ENCODE assay signal across 18 cellular contexts in the genomic region with DNA sequence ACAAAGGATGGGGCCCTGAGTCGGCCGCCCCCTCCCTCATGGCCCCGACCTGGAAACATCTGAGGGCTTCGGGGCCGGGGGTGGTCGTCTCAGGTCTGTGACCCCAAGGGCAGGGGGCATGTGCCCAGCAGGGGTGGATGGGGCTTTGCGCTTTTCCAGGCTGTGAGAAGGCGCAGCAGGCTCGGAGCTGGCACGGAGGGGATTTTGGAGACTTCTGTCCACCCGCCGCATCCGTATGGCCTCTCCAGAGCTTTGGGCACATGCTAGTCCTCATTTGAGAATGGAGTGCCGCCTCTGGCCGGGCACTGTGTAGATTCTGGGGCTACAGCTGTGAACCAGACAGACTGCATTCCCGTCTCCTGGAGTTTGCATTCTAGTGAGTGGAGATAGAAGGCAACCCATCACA.
"Had no signal": no experiment of that assay in that cellular context is flagged by ENCODE, and none has a peak within 500 bp of the region (broad histone marks: within the 10 kb centered on the region; RNA-seq: fewer than 3 reads in every experiment).

No MANE protein-coding gene starts in this region.

- ATAC-seq: activated CD8-positive, alpha-beta T cell treated with anti-CD3 and anti-CD28 coated beads for 36 hours; gastrocnemius medialis; heart right ventricle had no signal

- H3K4me1 Mint-ChIP-seq: activated B cell treated with CpG ODN at 0.5 μM for 24 hours; activated CD4-positive, alpha-beta T cell treated with anti-CD3 and anti-CD28 coated beads, Interleukin-2, amount 10 ng/mL, durations not matched to agents 24 days and 14 days; central memory CD8-positive, alpha-beta T cell had no signal

- H3K27ac Mint-ChIP-seq: activated B cell treated with CpG ODN at 0.5 μM for 24 hours; activated CD4-positive, alpha-beta T cell treated with anti-CD3 and anti-CD28 coated beads, Interleukin-2, amount 10 ng/mL, durations not matched to agents 24 days and 14 days; activated CD8-positive, alpha-beta T cell treated with anti-CD3 and anti-CD28 coated beads for 36 hours; activated T-helper 2 cell treated with anti-CD3 and anti-CD28 coated beads, Interferon-gamma antibody, Interleukin-2, Interleukin-4, amounts not matched to agents 10 μg/mL and 5 μg/mL and 100 μg/mL, durations not matched to agents 14 hours and 24 hours and 36 hours; T-helper 2 cell treated with Interferon-gamma antibody and Interleukin-4, amounts not matched to agents 5 μg/mL and 100 μg/mL, for 36 hours had no signal

- H3K4me3 Mint-ChIP-seq: activated B cell treated with CpG ODN at 0.5 μM for 24 hours; activated CD4-positive, alpha-beta T cell treated with anti-CD3 and anti-CD28 coated beads, Interleukin-2, amount 10 ng/mL, durations not matched to agents 24 days and 14 days; activated CD8-positive, alpha-beta T cell treated with anti-CD3 and anti-CD28 coated beads for 36 hours; central memory CD8-positive, alpha-beta T cell; nephron; T-helper 2 cell treated with Interferon-gamma antibody and Interleukin-4, amounts not matched to agents 5 μg/mL and 100 μg/mL, for 36 hours had no signal

- H3K9me3 Mint-ChIP-seq: activated B cell treated with CpG ODN at 0.5 μM for 24 hours; activated CD4-positive, alpha-beta T cell treated with anti-CD3 and anti-CD28 coated beads, Interleukin-2, amount 10 ng/mL, durations not matched to agents 24 days and 14 days; activated CD8-positive, alpha-beta T cell treated with anti-CD3 and anti-CD28 coated beads for 36 hours; activated T-helper 2 cell treated with anti-CD3 and anti-CD28 coated beads, Interferon-gamma antibody, Interleukin-2, Interleukin-4, amounts not matched to agents 10 μg/mL and 5 μg/mL and 100 μg/mL, durations not matched to agents 14 hours and 24 hours and 36 hours; central memory CD8-positive, alpha-beta T cell; nephron; T-helper 2 cell treated with Interferon-gamma antibody and Interleukin-4, amounts not matched to agents 5 μg/mL and 100 μg/mL, for 36 hours had no signal

- DNase-seq: activated B cell treated with CpG ODN at 0.5 μM for 24 hours; activated CD4-positive, alpha-beta T cell treated with anti-CD3 and anti-CD28 coated beads, Interleukin-2, amount 10 ng/mL, durations not matched to agents 24 days and 14 days; activated CD8-positive, alpha-beta T cell treated with anti-CD3 and anti-CD28 coated beads for 36 hours; activated naive CD4-positive, alpha-beta T cell treated with anti-CD3 and anti-CD28 coated beads, Interleukin-2, amount 50 U/mL, for 16 hours; activated T-cell treated with anti-CD3 and anti-CD28 coated beads, Interleukin-2, amount 50 U/mL, for 1 hour; brain microvascular endothelial cell; effector CD4-positive, alpha-beta T cell; gastrocnemius medialis; heart right ventricle; midbrain; occipital lobe; stimulated activated CD4-positive, alpha-beta T cell treated with anti-CD3 and anti-CD28 coated beads, Interleukin-2, amount 100 ng/mL, for 24 hours; stimulated activated naive CD4-positive, alpha-beta T cell treated with Interleukin-2 at 50 U/mL for 16 hours; thyroid gland had no signal
